Comparison of ENCODE assay signal across 15 cellular contexts in genomic region chr16:50273382-50273690, GRCh38. TPM values are rescaled to one million over a fixed set of nuclear protein-coding genes. Genes with fewer than 3 reads are reported as not detected.
DNase-seq lines count a peak whose midpoint lies in the region; ATAC-seq and TF ChIP-seq lines count a peak whose summit lies in the region.
"Had no signal": no experiment of that assay in that cellular context is flagged by ENCODE, and none has a peak within 500 bp of the region (broad histone marks: within the 10 kb centered on the region; RNA-seq: fewer than 3 reads in every experiment).

No MANE protein-coding gene starts in this region.

- H3K27me3 ChIP-seq in MM.1S (replicated peaks; ENCODE audit: insufficient read depth, low read length) (no peaks in the 10 kb centered on the region), neutrophil (no peaks in the 10 kb centered on the region)

- H3K9me3 Mint-ChIP-seq in activated CD4-positive, alpha-beta T cell treated with anti-CD3 and anti-CD28 coated beads, Interleukin-2, amount 10 ng/mL, durations not matched to agents 24 days and 14 days: peaks cover 4% of the 10 kb centered on the region
- no peaks in the 10 kb centered on the region for H3K9me3 Mint-ChIP-seq in activated naive CD8-positive, alpha-beta T cell treated with anti-CD3 and anti-CD28 coated beads for 36 hours

- peaks cover 31% of the 10 kb centered on the region for H3K36me3 Mint-ChIP-seq in activated CD4-positive, alpha-beta T cell treated with anti-CD3 and anti-CD28 coated beads, Interleukin-2, amount 10 ng/mL, durations not matched to agents 24 days and 14 days (ENCODE audit: low read depth)
- peaks cover 43% of the 10 kb centered on the region for H3K36me3 Mint-ChIP-seq in activated naive CD8-positive, alpha-beta T cell treated with anti-CD3 and anti-CD28 coated beads for 36 hours

- H3K27ac ChIP-seq in MM.1S (ENCODE audit: low read length) (no peak overlapping the region; the same call in 1 of the 2 replicates), neutrophil (peak overlapping the region; percentile 95)
- H3K27ac ChIP-seq: RWPE1 had no signal

- H3K27ac Mint-ChIP-seq in activated CD4-positive, alpha-beta T cell treated with anti-CD3 and anti-CD28 coated beads, Interleukin-2, amount 10 ng/mL, durations not matched to agents 24 days and 14 days: peak overlapping the region; percentile 99
- H3K27ac Mint-ChIP-seq in activated naive CD8-positive, alpha-beta T cell treated with anti-CD3 and anti-CD28 coated beads for 36 hours: peak overlapping the region; percentile 99

- TF ChIP-seq CTCF in MM.1S (IDR thresholded peaks at IDR 0.05; ENCODE audit: low read length) (no peak), neutrophil (IDR thresholded peaks at IDR 0.05) (no peak)

- intact Hi-C loops in activated CD4-positive, alpha-beta T cell treated with anti-CD3 and anti-CD28 coated beads, Interleukin-2, amount 10 ng/mL, durations not matched to agents 24 days and 14 days (cut with micrococcal nuclease): no loop called here

- H3F3A ChIP-seq in MM.1S (ENCODE audit: insufficient read depth, low read length): peaks cover 16% of the 10 kb centered on the region

- H3K36me3 ChIP-seq in MM.1S (replicated peaks; ENCODE audit: insufficient read depth, low read length) (no peaks in the 10 kb centered on the region), neutrophil (no peaks in the 10 kb centered on the region)
- H3K36me3 ChIP-seq: HAP-1 had no signal

- H3K9ac ChIP-seq in MM.1S (ENCODE audit: low read length): peak overlapping the region; percentile 97; the same call in 1 of the 2 replicates

- H3K9me3 ChIP-seq in MM.1S (replicated peaks; ENCODE audit: insufficient read depth, low read length) (no peaks in the 10 kb centered on the region), neutrophil (no peaks in the 10 kb centered on the region)
- H3K9me3 ChIP-seq: HAP-1 had no signal

- ATAC-seq in GM21737 (IDR thresholded peaks at IDR 0.05; ENCODE audit: unreplicated experiment) (no peak), HG02588 (IDR thresholded peaks at IDR 0.05; ENCODE audit: unreplicated experiment) (no peak)

- H3K79me2 ChIP-seq in MM.1S (ENCODE audit: low read length): peaks cover 47% of the 10 kb centered on the region

- H3K4me2 ChIP-seq in MM.1S (ENCODE audit: low read depth, low read length): peak overlapping the region; percentile 100; the same call in 1 of the 2 replicates

- H3K4me3 Mint-ChIP-seq in activated CD4-positive, alpha-beta T cell treated with anti-CD3 and anti-CD28 coated beads, Interleukin-2, amount 10 ng/mL, durations not matched to agents 24 days and 14 days: peak overlapping the region; percentile 99
- peak overlapping the region; percentile 89 for H3K4me3 Mint-ChIP-seq in activated naive CD8-positive, alpha-beta T cell treated with anti-CD3 and anti-CD28 coated beads for 36 hours

- H3K27me3 Mint-ChIP-seq in activated CD4-positive, alpha-beta T cell treated with anti-CD3 and anti-CD28 coated beads, Interleukin-2, amount 10 ng/mL, durations not matched to agents 24 days and 14 days: no peaks in the 10 kb centered on the region
- H3K27me3 Mint-ChIP-seq in activated naive CD8-positive, alpha-beta T cell treated with anti-CD3 and anti-CD28 coated beads for 36 hours: no peaks in the 10 kb centered on the region

- no peak overlapping the region for H2AFZ ChIP-seq in MM.1S (ENCODE audit: low read length)

- peaks cover 82% of the 10 kb centered on the region for H3K4me1 Mint-ChIP-seq in activated CD4-positive, alpha-beta T cell treated with anti-CD3 and anti-CD28 coated beads, Interleukin-2, amount 10 ng/mL, durations not matched to agents 24 days and 14 days
- H3K4me1 Mint-ChIP-seq in activated naive CD8-positive, alpha-beta T cell treated with anti-CD3 and anti-CD28 coated beads for 36 hours: peaks cover 80% of the 10 kb centered on the region

- DNase-seq in activated CD4-positive, alpha-beta T cell treated with anti-CD3 and anti-CD28 coated beads, Interleukin-2, amount 10 ng/mL, durations not matched to agents 24 days and 14 days: no peak
- no peak for DNase-seq in activated CD4-positive, alpha-beta T cell treated with anti-CD3 and anti-CD28 coated beads, Interleukin-2, amount 50 U/mL, for 1 hour
- no peak for DNase-seq in MM.1S
- DNase-seq in activated naive CD8-positive, alpha-beta T cell treated with anti-CD3 and anti-CD28 coated beads for 36 hours: no peak
- no peak for DNase-seq in stimulated activated CD4-positive, alpha-beta T cell treated with anti-CD3 and anti-CD28 coated beads, Interleukin-4, amount 100 ng/mL, for 4 hours
- DNase-seq: Kasumi-1, NCI-H1930, NCI-H526 treated with DMSO at 0.1 percent for 48 hours, nucleus accumbens, small intestine had no signal

- H3K4me1 ChIP-seq in MM.1S (ENCODE audit: low read length): peaks cover 36% of the 10 kb centered on the region
- H3K4me1 ChIP-seq in neutrophil (ENCODE audit: control insufficient read depth in 1 of 2, insufficient read depth in 1 of 2, low read depth in 1 of 2, low read length in 1 of 2): peaks cover 68 to 69% of the 10 kb centered on the region in 2 experiments

- H3K4me3 ChIP-seq in MM.1S (ENCODE audit: low read length) (no peak overlapping the region), neutrophil (ENCODE audit: low read depth in 1 of 2, low read length in 1 of 2) (peak overlapping the region in 1 of 2 experiments; percentile 87)
- H3K4me3 ChIP-seq: HAP-1 had no signal

- no peaks in the 10 kb centered on the region for H3K9me2 ChIP-seq in MM.1S (replicated peaks; ENCODE audit: insufficient read depth, low read length)

- H4K20me1 ChIP-seq in MM.1S (ENCODE audit: insufficient read depth, low read length): no peaks in the 10 kb centered on the region

RNA-seq across cellular contexts. Expression of gene ADCY7, which starts 7.0 kb away (rescaled TPM):
- total RNA-seq in activated CD4-positive, alpha-beta T cell treated with anti-CD3 and anti-CD28 coated beads, Interleukin-2, amount 10 ng/mL, durations not matched to agents 24 days and 14 days: 85.6 and 86.2 TPM in 2 replicates
- 10 to 100 TPM; 72.3 to 73.1 TPM for total RNA-seq in activated naive CD8-positive, alpha-beta T cell treated with anti-CD3 and anti-CD28 coated beads for 36 hours
